In genomic region chr7:37899712-37900247, GRCh38 we compare ENCODE assay signal across 26 cellular contexts. TPM values are rescaled to one million over a fixed set of nuclear protein-coding genes. Genes with fewer than 3 reads are reported as not detected.
"Had no signal": no experiment of that assay in that cellular context is flagged by ENCODE, and none has a peak within 500 bp of the region (broad histone marks: within the 10 kb centered on the region; RNA-seq: fewer than 3 reads in every experiment).

No MANE protein-coding gene starts in this region.

- DNase-seq: erythroblast; foreskin melanocyte; heart right ventricle; hypothalamus; left cardiac atrium; left ventricle myocardium superior; naive thymus-derived CD4-positive, alpha-beta T cell; posterior cingulate gyrus; sigmoid colon; stimulated activated CD4-positive, alpha-beta T cell treated with anti-CD3 and anti-CD28 coated beads, Interleukin-2, amount 100 ng/mL, for 24 hours; stimulated activated CD4-positive, alpha-beta T cell treated with anti-CD3 and anti-CD28 coated beads, Interleukin-4, amount 100 ng/mL, for 4 hours; stimulated activated naive B cell treated with anti-CD40 and anti-IgM and Interleukin-4, amounts not matched to agents 10 μg/mL and 1 μg/mL and 100 μg/mL, for 72 hours; stimulated activated naive CD8-positive, alpha-beta T cell treated with anti-CD3 and anti-CD28 coated beads, Interleukin-15, amount 100 ng/mL, for 72 hours; testis; upper lobe of right lung had no signal

- H3K4me1 ChIP-seq: vagina had no signal

- H3K27ac ChIP-seq: heart right ventricle, neutrophil, right atrium auricular region, sigmoid colon, skin epidermis, testis, tibial nerve, upper lobe of right lung, vagina had no signal

- ATAC-seq: heart right ventricle; left cardiac atrium; left ventricle myocardium superior; naive thymus-derived CD4-positive, alpha-beta T cell; stimulated activated naive B cell treated with anti-CD40 and anti-IgM and Interleukin-4, amounts not matched to agents 10 μg/mL and 1 μg/mL and 100 μg/mL, for 72 hours; stimulated activated naive CD8-positive, alpha-beta T cell treated with anti-CD3 and anti-CD28 coated beads, Interleukin-15, amount 100 ng/mL, for 72 hours; upper lobe of right lung had no signal

- H3K9me3 ChIP-seq: heart right ventricle, neutrophil, right atrium auricular region, sigmoid colon, testis, tibial nerve, upper lobe of right lung, vagina had no signal

- H3K4me3 ChIP-seq: heart right ventricle, lung, right atrium auricular region, sigmoid colon, skin epidermis, testis, tibial nerve, upper lobe of right lung, vagina had no signal

- H3K36me3 ChIP-seq: heart right ventricle, right atrium auricular region, sigmoid colon, tibial nerve, upper lobe of right lung, vagina had no signal

- H3K27me3 ChIP-seq: neutrophil, right atrium auricular region, sigmoid colon, testis, tibial nerve, upper lobe of right lung, vagina had no signal

RNA-seq across cellular contexts. Expression of gene SFRP4, which starts 16.8 kb away (rescaled TPM):
- total RNA-seq: glomerular endothelial cell; mononuclear cell; naive thymus-derived CD4-positive, alpha-beta T cell; pulmonary artery endothelial cell had no signal

RNA-seq across cellular contexts. Expression of gene NME8, which starts 51.4 kb away (rescaled TPM):
- total RNA-seq: glomerular endothelial cell, left cardiac atrium, left ventricle myocardium superior, osteocyte, pulmonary artery endothelial cell, right atrium auricular region, subcutaneous adipose tissue, tibial nerve, vagina had no signal
